Comparison of ENCODE assay signal across 8 cellular contexts in genomic region chr15:84981054-84981710, GRCh38. TPM values are rescaled to one million over a fixed set of nuclear protein-coding genes. Genes with fewer than 3 reads are reported as not detected.
DNase-seq lines count a peak whose midpoint lies in the region; TF ChIP-seq lines count a peak whose summit lies in the region.

No MANE protein-coding gene starts in this region.

- H3K9me3 ChIP-seq in GM23248 (ENCODE audit: low read depth) (no peaks in the 10 kb centered on the region), Karpas-422 (ENCODE audit: low read length) (no peaks in the 10 kb centered on the region), stomach (no peaks in the 10 kb centered on the region)

- H3K4me2 ChIP-seq in GM23248 (ENCODE audit: unreplicated experiment) (peak overlapping the region; percentile 84), Karpas-422 (ENCODE audit: low read depth, low read length, poor library complexity, severe bottlenecking) (peak overlapping the region; percentile 81)

- H3K9me2 ChIP-seq in GM23248 (ENCODE audit: insufficient read depth): no peaks in the 10 kb centered on the region
- no peaks in the 10 kb centered on the region for H3K9me2 ChIP-seq in Karpas-422 (replicated peaks; ENCODE audit: insufficient read depth, low read length)

- H3K36me3 Mint-ChIP-seq in neural crest cell (ENCODE audit: low read depth): no peaks in the 10 kb centered on the region

- no peaks in the 10 kb centered on the region for H3K36me3 ChIP-seq in GM23248 (ENCODE audit: low read depth)
- H3K36me3 ChIP-seq in Karpas-422 (ENCODE audit: insufficient read depth, low read length): no peaks in the 10 kb centered on the region
- H3K36me3 ChIP-seq in stomach: no peaks in the 10 kb centered on the region

- no peak for TF ChIP-seq EP300 in stomach (IDR thresholded peaks at IDR 0.05)

- H2AFZ ChIP-seq in GM23248 (peak overlapping the region; percentile 90), Karpas-422 (ENCODE audit: low read length) (peak overlapping the region; percentile 91; the same call in 1 of the 2 replicates)

- H3K9me3 Mint-ChIP-seq in neural crest cell: no peaks in the 10 kb centered on the region

- H3K27me3 ChIP-seq in GM23248 (replicated peaks; ENCODE audit: insufficient read depth) (no peaks in the 10 kb centered on the region), Karpas-422 (ENCODE audit: low read length) (no peaks in the 10 kb centered on the region), stomach (no peaks in the 10 kb centered on the region)

- H3K27ac Mint-ChIP-seq in neural crest cell (ENCODE audit: unreplicated experiment): no peak overlapping the region

- peak overlapping the region; percentile 89 for H3K4me3 Mint-ChIP-seq in neural crest cell

- H3K27ac ChIP-seq in GM23248 (peak overlapping the region; percentile 89), Karpas-422 (ENCODE audit: low read length) (peak overlapping the region; percentile 41), stomach (peak overlapping the region; percentile 93 to 97 (median 95))

- H3K9ac ChIP-seq in GM23248: peak overlapping the region; percentile 93
- H3K9ac ChIP-seq in Karpas-422 (ENCODE audit: low read length): peak overlapping the region; percentile 76

- intact Hi-C loops in stomach (cut with DNase I; ENCODE audit: low total_unique reads): no loop called here

- peaks cover 13% of the 10 kb centered on the region for H3K4me1 Mint-ChIP-seq in neural crest cell

- 1% methylated on average over 28 to 38 of the region's 75 CpGs for WGBS in GM23248 (ENCODE audit: low coverage in 1 of 2, low lambda C conversion rate in 2 of 2, missing lambda C conversion rate in 2 of 2), 2 experiments
- 0 to 1% (median 0%) methylated on average over 9 to 75 of the region's 75 CpGs for WGBS in stomach, 5 donors

- H3K4me1 ChIP-seq in GM23248 (ENCODE audit: insufficient read depth) (peaks cover 10% of the 10 kb centered on the region), Karpas-422 (ENCODE audit: low read length) (peaks cover 12% of the 10 kb centered on the region), stomach (peaks cover 23 to 45% (median 34%) of the 10 kb centered on the region in 4 donors)

- H3K27me3 Mint-ChIP-seq in neural crest cell (ENCODE audit: low read depth): peaks cover 66% of the 10 kb centered on the region

- H3F3A ChIP-seq in GM23248 (ENCODE audit: insufficient read depth): 0 out of 2 replicates have a peak, but pooled peaks cover 18% of the 10 kb centered on the region

- in situ Hi-C loops in GM23248 (cut with MboI): no loop called here

- peak in 1 of 4 donors; percentile 48 for TF ChIP-seq POLR2A in stomach (IDR thresholded peaks at IDR 0.05)

- H3K79me2 ChIP-seq in GM23248 (ENCODE audit: insufficient read depth): peaks cover 40% of the 10 kb centered on the region
- H3K79me2 ChIP-seq in Karpas-422 (ENCODE audit: low read length): no peaks in the 10 kb centered on the region

- H4K20me1 ChIP-seq in GM23248 (ENCODE audit: insufficient read depth): no peaks in the 10 kb centered on the region
- H4K20me1 ChIP-seq in Karpas-422 (ENCODE audit: insufficient read depth, low read depth, low read length): peaks cover 6% of the 10 kb centered on the region; the same call in 1 of the 2 replicates

- DNase-seq in EH (ENCODE audit: low read depth): peak; percentile 96
- DNase-seq in GM23248: peak; percentile 97
- DNase-seq in Karpas-422: peak; percentile 97
- peak; percentile 94 for DNase-seq in RPMI7951 (ENCODE audit: low read depth)
- peak; percentile 96 for DNase-seq in activated effector memory CD4-positive, alpha-beta T cell treated with Interleukin-2 at 50 U/mL for 16 hours
- peak; percentile 97 for DNase-seq in fibroblast of villous mesenchyme (ENCODE audit: low read depth)
- peak; percentile 92 for DNase-seq in neural crest cell (ENCODE audit: low read depth, low spot score)
- DNase-seq in stomach: peak; percentile 97

- H3K4me3 ChIP-seq in GM23248 (peak overlapping the region; percentile 96), Karpas-422 (ENCODE audit: low read length) (peak overlapping the region; percentile 70), fibroblast of villous mesenchyme (ENCODE audit: low read depth, low read length) (peak overlapping the region; percentile 90), stomach (peak overlapping the region; percentile 90 to 97 (median 94))

- TF ChIP-seq CTCF in fibroblast of villous mesenchyme (IDR thresholded peaks at IDR 0.05; ENCODE audit: insufficient read depth, low read depth, low read length) (no peak), neural crest cell (conservative IDR thresholded peaks at IDR 0.05) (peak; percentile 53), stomach (IDR thresholded peaks at IDR 0.05) (peak in 4 of 7 experiments; percentile 20 to 47 (median 32))

RNA-seq across cellular contexts. Expression of gene PDE8A, which starts 0.5 kb away (rescaled TPM):
- 22.7 and 28.5 TPM in 2 replicates for total RNA-seq in GM23248 (2014; rRNA removed; shearing (Covaris generic))
- polyA plus RNA-seq in GM23248 (2016; fragmentation: Nextera tagmentation; extraction: Ambion mirVana) (13.9 and 14.0 TPM in 2 replicates), stomach (10 to 100 TPM; 15.6 to 19.2 (median 16.7) TPM)
- total RNA-seq in Karpas-422 (2014; rRNA removed; shearing (Covaris generic); ENCODE audit: low replicate concordance): 3.4 and 7.2 TPM in 2 replicates
- 24.9 and 28.7 TPM in 2 replicates for total RNA-seq in RPMI7951 (2014; rRNA removed; shearing (Covaris generic))
- total RNA-seq in fibroblast of villous mesenchyme (14.5 and 16.8 TPM in 2 replicates), neural crest cell (7.0 and 8.6 TPM in 2 replicates), stomach (10 to 100 TPM; 22.2 to 85.9 (median 58.8) TPM)

Comparison
In these comparisons a context has a peak if more than half of its experiments do, and no peak if none do; other contexts are left out.
1. Peak in every context shown above with its lines: DNase-seq, H3K4me3 ChIP-seq and H3K27ac ChIP-seq.
2. H3K27ac ChIP-seq: peak in every context shown above with its lines; median percentile 95 in stomach; 89 in GM23248; 41 in Karpas-422.